ENCODE assay signal across 13 cellular contexts in the genomic region with DNA sequence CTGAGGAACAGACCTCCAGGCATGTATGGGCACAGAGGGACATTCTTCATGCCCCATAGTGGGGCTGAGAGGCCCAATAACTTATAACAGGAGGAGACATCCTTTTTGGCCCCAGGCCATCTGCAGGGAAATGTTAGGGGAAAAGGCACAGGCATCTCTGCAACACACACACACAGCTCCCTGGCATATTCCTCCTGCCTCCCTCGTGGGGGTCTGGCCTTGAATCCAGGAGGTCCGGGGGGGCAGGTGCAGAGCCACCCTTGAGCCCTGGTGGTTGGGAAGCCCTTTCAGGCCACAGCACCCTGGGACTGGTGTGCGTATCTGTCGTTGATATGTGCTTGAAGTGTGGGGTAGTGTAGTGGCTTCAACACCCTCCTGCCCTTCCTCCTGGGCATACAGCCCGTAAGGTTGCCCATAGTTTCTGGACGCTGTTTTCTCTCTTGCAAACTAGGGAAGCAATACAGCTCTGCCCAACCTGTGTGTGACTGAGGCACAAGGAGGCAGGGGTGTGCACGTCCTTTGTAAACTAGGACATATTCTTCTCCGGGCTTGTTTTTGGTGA.
"Had no signal": no experiment of that assay in that cellular context is flagged by ENCODE, and none has a peak within 500 bp of the region (broad histone marks: within the 10 kb centered on the region; RNA-seq: fewer than 3 reads in every experiment).

No MANE protein-coding gene starts in this region.

- ATAC-seq: activated CD4-positive, alpha-beta T cell treated with anti-CD3 and anti-CD28 coated beads for 36 hours; effector memory CD8-positive, alpha-beta T cell; natural killer cell treated with Interleukin-12 subunit alpha and Interleukin-12 subunit beta and Interleukin-15 and Interleukin-18, amount 100 ng/mL, for 72 hours; stimulated activated naive CD8-positive, alpha-beta T cell treated with anti-CD3 and anti-CD28 coated beads, Interleukin-15, Interleukin-2, amounts not matched to agents 100 U/mL and 50 U/mL, for 24 hours; WTC11 had no signal

- H3K36me3 ChIP-seq: cardiac muscle cell, tibial nerve had no signal

- H3K9me3 ChIP-seq: tibial nerve had no signal

- DNase-seq: activated CD4-positive, alpha-beta T cell treated with anti-CD3 and anti-CD28 coated beads for 36 hours; activated CD4-positive, alpha-beta T cell treated with anti-CD3 and anti-CD28 coated beads, Interleukin-2, amount 50 U/mL, for 48 hours; activated gamma-delta T cell; effector memory CD8-positive, alpha-beta T cell; mesenchymal stem cell; occipital lobe; retina; stimulated activated naive CD8-positive, alpha-beta T cell treated with anti-CD3 and anti-CD28 coated beads, Interleukin-15, Interleukin-2, amounts not matched to agents 100 U/mL and 50 U/mL, for 24 hours had no signal

- H3K4me3 ChIP-seq: cardiac muscle cell, tibial nerve had no signal

- H3K27ac ChIP-seq: cardiac muscle cell, tibial nerve had no signal

- H3K4me1 Mint-ChIP-seq: activated CD4-positive, alpha-beta T cell treated with anti-CD3 and anti-CD28 coated beads for 36 hours had no signal

- H3K36me3 Mint-ChIP-seq: activated naive CD8-positive, alpha-beta T cell; natural killer cell treated with Interleukin-12 subunit alpha and Interleukin-12 subunit beta and Interleukin-15 and Interleukin-18, amount 100 ng/mL, for 72 hours; WTC11 had no signal

- H3K27ac Mint-ChIP-seq: activated CD4-positive, alpha-beta T cell treated with anti-CD3 and anti-CD28 coated beads for 36 hours; activated naive CD8-positive, alpha-beta T cell; effector memory CD8-positive, alpha-beta T cell; natural killer cell treated with Interleukin-12 subunit alpha and Interleukin-12 subunit beta and Interleukin-15 and Interleukin-18, amount 100 ng/mL, for 72 hours; WTC11 had no signal

- H3K4me3 Mint-ChIP-seq: activated CD4-positive, alpha-beta T cell treated with anti-CD3 and anti-CD28 coated beads for 36 hours; activated naive CD8-positive, alpha-beta T cell; effector memory CD8-positive, alpha-beta T cell; natural killer cell treated with Interleukin-12 subunit alpha and Interleukin-12 subunit beta and Interleukin-15 and Interleukin-18, amount 100 ng/mL, for 72 hours; WTC11 had no signal

- H3K9me3 Mint-ChIP-seq: effector memory CD8-positive, alpha-beta T cell; natural killer cell treated with Interleukin-12 subunit alpha and Interleukin-12 subunit beta and Interleukin-15 and Interleukin-18, amount 100 ng/mL, for 72 hours; WTC11 had no signal
